8 cellular contexts compared by ENCODE assay signal in the genomic region with DNA sequence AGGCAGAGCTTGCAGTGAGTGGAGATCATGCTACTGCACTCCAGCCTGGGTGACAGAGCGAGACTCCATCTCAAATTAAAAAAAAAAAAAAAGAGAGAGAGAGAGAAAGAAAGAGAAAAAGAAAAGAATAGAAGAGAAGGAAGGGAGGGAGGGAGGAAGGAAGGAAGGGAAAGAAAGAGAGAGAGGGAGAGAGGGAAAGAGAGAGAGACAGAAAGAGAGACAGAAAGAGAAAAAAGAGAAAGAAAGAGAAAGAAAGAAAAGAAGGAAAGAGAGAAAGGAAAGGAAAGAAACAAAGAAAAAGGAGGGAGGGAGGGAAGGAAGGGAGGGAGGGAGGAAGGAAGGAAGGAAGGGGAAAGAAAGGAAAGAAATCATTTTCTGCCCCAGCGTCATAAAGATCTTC. TPM values are rescaled to one million over a fixed set of nuclear protein-coding genes. Genes with fewer than 3 reads are reported as not detected.
"Had no signal": no experiment of that assay in that cellular context is flagged by ENCODE, and none has a peak within 500 bp of the region (broad histone marks: within the 10 kb centered on the region; RNA-seq: fewer than 3 reads in every experiment).

No MANE protein-coding gene starts in this region.

- ATAC-seq: HepG2 had no signal

- FAIRE-seq: HepG2, HTR-8/SVneo had no signal

- H3K27ac ChIP-seq: HL-60, KMS-11 had no signal

- DNase-seq: IMR-90, KBM-7, KG1 had no signal

- H3K4me2 ChIP-seq: KMS-11 had no signal

- H3K4me3 Mint-ChIP-seq: IgD-negative memory B cell had no signal

- H3K27ac Mint-ChIP-seq: IgD-negative memory B cell had no signal

- H3K9ac ChIP-seq: KMS-11 had no signal

RNA-seq across cellular contexts. Expression of gene UNC13A, which starts 7.0 kb away (rescaled TPM):
- polyA plus RNA-seq: IgD-negative memory B cell had no signal
